ENCODE assay signal across 8 cellular contexts in genomic region chr6:32177182-32177787, GRCh38. TPM values are rescaled to one million over a fixed set of nuclear protein-coding genes. Genes with fewer than 3 reads are reported as not detected.
DNase-seq lines count a peak whose midpoint lies in the region; ATAC-seq, FAIRE-seq and TF ChIP-seq lines count a peak whose summit lies in the region.

No MANE protein-coding gene starts in this region.

- peaks cover 0 to 29% of the 10 kb centered on the region in 2 donors for H3K36me3 ChIP-seq in gastroesophageal sphincter
- H3K36me3 ChIP-seq in prostate gland: peaks cover 0 to under 1% of the 10 kb centered on the region in 2 donors

- H3K4me1 ChIP-seq in A549 (peaks cover 20% of the 10 kb centered on the region), gastroesophageal sphincter (peaks cover 0 to 82% (median 37%) of the 10 kb centered on the region in 3 donors), prostate gland (replicated peaks) (no peaks in the 10 kb centered on the region)

- H3K4me2 ChIP-seq in A549: peak overlapping the region; percentile 93

- no peak for TF ChIP-seq RAD21 in A549 (conservative IDR thresholded peaks at IDR 0.05 in 1 of 2, IDR thresholded peaks at IDR 0.05 in 1 of 2)

- TF ChIP-seq EP300 in A549 (IDR thresholded peaks at IDR 0.05) (no peak), gastroesophageal sphincter (IDR thresholded peaks at IDR 0.05) (no peak)

- H3K27ac Mint-ChIP-seq in activated CD8-positive, alpha-beta T cell treated with anti-CD3 and anti-CD28 coated beads for 36 hours: peak overlapping the region; percentile 96

- H3K4me3 ChIP-seq in A549 (peak overlapping the region; percentile 100), gastroesophageal sphincter (peak overlapping the region; percentile 62 to 83), prostate gland (peak overlapping the region; percentile 50 to 59)

- WGBS in A549 (ENCODE audit: missing lambda C conversion rate): 1% methylated on average over 20 of the region's 20 CpGs
- 0% methylated on average over 11 to 13 of the region's 20 CpGs for WGBS in gastroesophageal sphincter (ENCODE audit: low coverage in 1 of 2), 2 donors
- 0% methylated on average over 20 of the region's 20 CpGs for WGBS in prostate gland

- DNase-seq in A549 (ENCODE audit: low read depth in 1 of 2, low spot score in 1 of 2) (no peak), NCI-H2081 treated with DMSO at 0.1 percent for 48 hours (lab: John Stamatoyannopoulos, UW) (peak; percentile 43), prostate gland (ENCODE audit: low spot score) (no peak), GM12892 (ENCODE audit: insufficient read length) (no peak)
- peak; percentile 57 for DNase-seq in activated CD8-positive, alpha-beta T cell treated with anti-CD3 and anti-CD28 coated beads for 36 hours

- no peaks in the 10 kb centered on the region for H3K9me3 ChIP-seq in A549
- no peaks in the 10 kb centered on the region for H3K9me3 ChIP-seq in gastroesophageal sphincter
- H3K9me3 ChIP-seq in prostate gland: no peaks in the 10 kb centered on the region

- peaks cover 66% of the 10 kb centered on the region for H3K4me1 Mint-ChIP-seq in activated CD8-positive, alpha-beta T cell treated with anti-CD3 and anti-CD28 coated beads for 36 hours (ENCODE audit: low read depth)

- intact Hi-C loops in activated CD8-positive, alpha-beta T cell treated with anti-CD3 and anti-CD28 coated beads for 36 hours (cut with micrococcal nuclease): no loop called here
- intact Hi-C loops in prostate gland (cut with DNase I): loop anchor here (5.0 kb wide), 1 partner anchor 280 kb away; the partner anchor contains the start of gene EHMT2

- POLR2A ChIA-PET in A549 (lab: Yijun Ruan, JAX): interaction anchor here (1.0 to 2.5 kb wide), 6 partner anchors 11 to 63 kb away, joined by 3 to 24 read pairs (median 5); partner anchors contain the start of genes FKBPL and PBX2
- POLR2A ChIA-PET in activated CD8-positive, alpha-beta T cell treated with anti-CD3 and anti-CD28 coated beads for 36 hours (lab: Charles Lee): interaction anchor here (1.0 to 6.5 kb wide), 5 partner anchors 10 to 669 kb away, joined by 3 to 72 read pairs (median 4); partner anchors contain the start of genes GPSM3 and PBX2

- TF ChIP-seq CTCF in A549 (IDR thresholded peaks at IDR 0.05) (no peak), gastroesophageal sphincter (IDR thresholded peaks at IDR 0.05) (no peak), prostate gland (IDR thresholded peaks at IDR 0.05) (peak in 1 of 4 experiments; percentile 2)
- TF ChIP-seq CTCF in activated CD8-positive, alpha-beta T cell treated with anti-CD3 and anti-CD28 coated beads for 36 hours (IDR thresholded peaks at IDR 0.05): no peak

- CTCF ChIA-PET in A549 (lab: Yijun Ruan, JAX): interaction anchor here (0.6 to 1.4 kb wide), 4 partner anchors 14 to 60 kb away, joined by 3 to 4 read pairs (median 4); no protein-coding TSS in a partner anchor
- CTCF ChIA-PET in activated CD8-positive, alpha-beta T cell treated with anti-CD3 and anti-CD28 coated beads for 36 hours (lab: Charles Lee): interaction anchor here (0.8 to 1.0 kb wide), 2 partner anchors 18 to 23 kb away, joined by 3 read pairs; no protein-coding TSS in a partner anchor

- TF ChIP-seq POLR2A in A549 (IDR thresholded peaks at IDR 0.05; ENCODE audit: low read length) (peak; percentile 47), gastroesophageal sphincter (IDR thresholded peaks at IDR 0.05) (peak; percentile 28 to 52), prostate gland (IDR thresholded peaks at IDR 0.05) (peak; percentile 54), GM12892 (IDR thresholded peaks at IDR 0.05; ENCODE audit: low read depth, low read length) (no peak)

- H3K4me3 Mint-ChIP-seq in activated CD8-positive, alpha-beta T cell treated with anti-CD3 and anti-CD28 coated beads for 36 hours: peak overlapping the region; percentile 94

- peak; percentile 39 to 49 for ATAC-seq in A549
- ATAC-seq in GM18520 (IDR thresholded peaks at IDR 0.05; ENCODE audit: unreplicated experiment): peak; percentile 0
- ATAC-seq in activated CD8-positive, alpha-beta T cell treated with anti-CD3 and anti-CD28 coated beads for 36 hours: no peak
- ATAC-seq in gastroesophageal sphincter: peak; percentile 8
- no peak for ATAC-seq in GM19328 (IDR thresholded peaks at IDR 0.05; ENCODE audit: unreplicated experiment)

- H3K27me3 ChIP-seq in gastroesophageal sphincter (no peaks in the 10 kb centered on the region), prostate gland (replicated peaks; ENCODE audit: insufficient read depth) (no peaks in the 10 kb centered on the region)

- H3K9me3 Mint-ChIP-seq in activated CD8-positive, alpha-beta T cell treated with anti-CD3 and anti-CD28 coated beads for 36 hours: no peaks in the 10 kb centered on the region

- peak overlapping the region; percentile 97 to 99 for H3K27ac ChIP-seq in A549
- H3K27ac ChIP-seq in gastroesophageal sphincter: peak overlapping the region; percentile 89 to 98 (median 94)
- peak overlapping the region; percentile 93 for H3K27ac ChIP-seq in prostate gland

- H3K27me3 Mint-ChIP-seq in activated CD8-positive, alpha-beta T cell treated with anti-CD3 and anti-CD28 coated beads for 36 hours: no peaks in the 10 kb centered on the region

- FAIRE-seq in A549 (lab: Jason Lieb, UNC): no peak
- no peak for FAIRE-seq in GM12892 (lab: Jason Lieb, UNC)

- H3K36me3 Mint-ChIP-seq in activated CD8-positive, alpha-beta T cell treated with anti-CD3 and anti-CD28 coated beads for 36 hours (ENCODE audit: low read depth): peaks cover 27% of the 10 kb centered on the region

TF ChIP-seq in A549, 52 proteins besides CTCF, POLR2A, EP300 and RAD21 (continues in another document):
- TF ChIP-seq SREBF2 (IDR thresholded peaks at IDR 0.05): no peak
- no peak for TF ChIP-seq ZC3H11A (IDR thresholded peaks at IDR 0.05)
- TF ChIP-seq JUN (IDR thresholded peaks at IDR 0.05): peak in 1 of 2 experiments; percentile 36; a peak in 2 of 5 replicates
- no peak for TF ChIP-seq NPAS2 (CRISPR knock-in tag; IDR thresholded peaks at IDR 0.05; ENCODE audit: borderline replicate concordance)
- TF ChIP-seq PHF8 (IDR thresholded peaks at IDR 0.05; ENCODE audit: borderline replicate concordance, low read depth): peak; percentile 29; the same call in 1 of the 2 replicates
- no peak for TF ChIP-seq MAFK (IDR thresholded peaks at IDR 0.05; ENCODE audit: partially characterized antibody)

RNA-seq across cellular contexts. Expression of gene RNF5, which starts 0.9 kb away (rescaled TPM):
- 49.1 and 54.1 TPM in 2 replicates for polyA plus RNA-seq in A549 (2011; rRNA removed)
- polyA plus RNA-seq in A549 (2012; cell fraction: cytosol; rRNA removed): 43.5 and 54.8 TPM in 2 replicates
- 24.8 and 27.2 TPM in 2 replicates for polyA plus RNA-seq in A549 (2012; cell fraction: nucleus; rRNA removed)
- 46.2 to 64.1 TPM (median 62.7 TPM) in 3 replicates for polyA plus RNA-seq in A549 (2017; fragmentation: RNase III; extraction: RNeasy Plus Mini Kit Qiagen cat#74134 plus additional on column Dnase treatment)
- polyA minus RNA-seq in A549 (2011; rRNA and poly(A)+ RNA removed): 26.5 and 26.8 TPM in 2 replicates
- total RNA-seq in activated CD8-positive, alpha-beta T cell treated with anti-CD3 and anti-CD28 coated beads for 36 hours: 10 to 100 TPM; 55.4 to 57.9 TPM
- total RNA-seq in gastroesophageal sphincter: 100 to 1,000 TPM in 1 of 4 donors, 10 to 100 TPM in 3; 78.8 to 101 (median 88.0) TPM
- total RNA-seq in prostate gland: 100 to 1,000 TPM in 1 of 2 donors, 10 to 100 TPM in 1; 98.6 to 129 TPM
- polyA plus RNA-seq in GM12892 (2012; ENCODE audit: missing spikeins): 80.8 TPM

RNA-seq across cellular contexts. Expression of gene AGPAT1, which starts 1.4 kb away (rescaled TPM):
- 40.6 and 50.0 TPM in 2 replicates for polyA plus RNA-seq in A549 (2011; rRNA removed)
- polyA plus RNA-seq in A549 (2012; cell fraction: cytosol; rRNA removed): 47.2 and 63.8 TPM in 2 replicates
- 51.0 and 53.0 TPM in 2 replicates for polyA plus RNA-seq in A549 (2012; cell fraction: nucleus; rRNA removed)
- polyA plus RNA-seq in A549 (2017; fragmentation: RNase III; extraction: RNeasy Plus Mini Kit Qiagen cat#74134 plus additional on column Dnase treatment): 28.7 to 30.0 TPM (median 29.4 TPM) in 3 replicates
- 85.6 and 105 TPM in 2 replicates for polyA minus RNA-seq in A549 (2011; rRNA and poly(A)+ RNA removed)
- total RNA-seq in activated CD8-positive, alpha-beta T cell treated with anti-CD3 and anti-CD28 coated beads for 36 hours: 10 to 100 TPM; 24.6 to 28.7 TPM
- 10 to 100 TPM; 45.6 to 70.5 (median 54.6) TPM for total RNA-seq in gastroesophageal sphincter
- 100 to 1,000 TPM in 1 of 2 donors, 10 to 100 TPM in 1; 52.6 to 113 TPM for total RNA-seq in prostate gland
- 17.1 TPM for polyA plus RNA-seq in GM12892 (2012; ENCODE audit: missing spikeins)

RNA-seq across cellular contexts. Expression of gene AGER, which starts 6.8 kb away (rescaled TPM):
- polyA plus RNA-seq in A549 (2011; rRNA removed): 1.4 and 1.6 TPM in 2 replicates
- polyA plus RNA-seq in A549 (2012; cell fraction: cytosol; rRNA removed): 1.4 and 1.7 TPM in 2 replicates
- 12.0 and 13.3 TPM in 2 replicates for polyA plus RNA-seq in A549 (2012; cell fraction: nucleus; rRNA removed)
- polyA plus RNA-seq in A549 (2017; fragmentation: RNase III; extraction: RNeasy Plus Mini Kit Qiagen cat#74134 plus additional on column Dnase treatment): 1.4 to 2.4 TPM (median 2.1 TPM) in 3 replicates
- polyA minus RNA-seq in A549 (2011; rRNA and poly(A)+ RNA removed): 0.54 and 0.62 TPM in 2 replicates
- total RNA-seq in activated CD8-positive, alpha-beta T cell treated with anti-CD3 and anti-CD28 coated beads for 36 hours: 10 to 100 TPM; 15.5 to 16.4 TPM
- 1 to 10 TPM; 1.4 to 2.3 (median 1.6) TPM for total RNA-seq in gastroesophageal sphincter
- 1 to 10 TPM; 3.3 to 3.8 TPM for total RNA-seq in prostate gland
- polyA plus RNA-seq in GM12892 (2012; ENCODE audit: missing spikeins): 11.2 TPM

RNA-seq across cellular contexts. Expression of gene PBX2, which starts 12.7 kb away (rescaled TPM):
- 27.0 and 27.4 TPM in 2 replicates for polyA plus RNA-seq in A549 (2011; rRNA removed)
- 27.1 and 31.5 TPM in 2 replicates for polyA plus RNA-seq in A549 (2012; cell fraction: cytosol; rRNA removed)
- polyA plus RNA-seq in A549 (2012; cell fraction: nucleus; rRNA removed): 44.7 and 49.7 TPM in 2 replicates
- 24.8 to 32.5 TPM (median 30.8 TPM) in 3 replicates for polyA plus RNA-seq in A549 (2017; fragmentation: RNase III; extraction: RNeasy Plus Mini Kit Qiagen cat#74134 plus additional on column Dnase treatment)
- 20.5 and 22.7 TPM in 2 replicates for polyA minus RNA-seq in A549 (2011; rRNA and poly(A)+ RNA removed)
- total RNA-seq in activated CD8-positive, alpha-beta T cell treated with anti-CD3 and anti-CD28 coated beads for 36 hours: 10 to 100 TPM; 59.6 to 64.2 TPM
- total RNA-seq in gastroesophageal sphincter: 10 to 100 TPM; 42.9 to 70.1 (median 61.0) TPM
- total RNA-seq in prostate gland: 100 to 1,000 TPM in 1 of 2 donors, 10 to 100 TPM in 1; 61.5 to 102 TPM
- polyA plus RNA-seq in GM12892 (2012; ENCODE audit: missing spikeins): 50.6 TPM

RNA-seq across cellular contexts. Expression of gene EGFL8, which starts 12.9 kb away (rescaled TPM):
- 1.6 and 2.0 TPM in 2 replicates for polyA plus RNA-seq in A549 (2011; rRNA removed)
- 1.7 and 2.0 TPM in 2 replicates for polyA plus RNA-seq in A549 (2012; cell fraction: cytosol; rRNA removed)
- 18.7 and 19.2 TPM in 2 replicates for polyA plus RNA-seq in A549 (2012; cell fraction: nucleus; rRNA removed)
- polyA plus RNA-seq in A549 (2017; fragmentation: RNase III; extraction: RNeasy Plus Mini Kit Qiagen cat#74134 plus additional on column Dnase treatment): 2.8 to 3.1 TPM (median 2.9 TPM) in 3 replicates
- polyA minus RNA-seq in A549 (2011; rRNA and poly(A)+ RNA removed): 0.24 and 0.37 TPM in 2 replicates
- total RNA-seq in activated CD8-positive, alpha-beta T cell treated with anti-CD3 and anti-CD28 coated beads for 36 hours: 10 to 100 TPM; 13.3 to 14.0 TPM
- total RNA-seq in gastroesophageal sphincter: 10 to 100 TPM in 2 of 4 donors, 1 to 10 TPM in 2; 5.0 to 15.1 (median 10.1) TPM
- total RNA-seq in prostate gland: 10 to 100 TPM; 12.2 to 19.5 TPM
- 1.2 TPM for polyA plus RNA-seq in GM12892 (2012; ENCODE audit: missing spikeins)

Comparison
In these comparisons a context has a peak if more than half of its experiments do, and no peak if none do; other contexts are left out.
1. ATAC-seq: peak in A549 (2 of 2), GM18520 (single experiment) and gastroesophageal sphincter (single experiment); none in activated CD8-positive, alpha-beta T cell treated with anti-CD3 and anti-CD28 coated beads for 36 hours (single experiment) and GM19328 (single experiment).
2. DNase-seq: peak in NCI-H2081 treated with DMSO at 0.1 percent for 48 hours (single experiment) and activated CD8-positive, alpha-beta T cell treated with anti-CD3 and anti-CD28 coated beads for 36 hours (single experiment); none in A549 (0 of 2), prostate gland (single experiment) and GM12892 (single experiment).
3. Peak in every context shown above with its lines, with median percentiles within 50 percentile points of each other: H3K27ac ChIP-seq and H3K4me3 ChIP-seq.